18 cellular contexts compared by ENCODE assay signal in the genomic region with DNA sequence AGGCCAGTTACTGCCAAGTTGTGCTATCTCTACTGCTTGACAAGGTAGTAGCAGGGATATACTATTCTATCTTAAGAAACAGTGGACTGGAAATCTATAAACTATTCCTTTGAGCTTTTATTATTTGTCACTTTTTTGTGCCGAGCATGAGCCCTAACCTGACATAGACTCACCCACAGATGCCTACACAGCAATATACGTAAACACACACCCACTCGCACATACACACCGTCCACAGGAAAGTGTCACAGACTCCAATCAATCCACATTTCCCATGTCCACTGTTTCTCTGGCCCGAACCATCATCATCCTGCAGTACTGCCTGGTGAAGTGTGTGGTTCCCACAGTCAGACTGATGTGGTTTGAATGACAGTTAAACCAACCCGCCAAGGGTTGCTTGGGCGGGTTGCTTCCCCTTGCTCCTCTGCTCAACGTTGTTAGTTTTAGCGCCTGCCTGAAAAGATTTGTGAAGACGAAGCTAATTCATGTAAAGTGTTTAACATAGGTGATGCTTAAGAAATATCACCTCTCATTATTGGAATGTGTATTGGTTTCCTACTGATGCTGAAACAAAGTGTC. TPM values are rescaled to one million over a fixed set of nuclear protein-coding genes. Genes with fewer than 3 reads are reported as not detected.
DNase-seq lines count a peak whose midpoint lies in the region; ATAC-seq, FAIRE-seq and TF ChIP-seq lines count a peak whose summit lies in the region.
"Had no signal": no experiment of that assay in that cellular context is flagged by ENCODE, and none has a peak within 500 bp of the region (broad histone marks: within the 10 kb centered on the region; RNA-seq: fewer than 3 reads in every experiment).

No MANE protein-coding gene starts in this region.

- no peaks in the 10 kb centered on the region for H3K79me1 ChIP-seq in IMR-90 (ENCODE audit: low read depth in 1 of 2, low read length in 2 of 2)

- no peak overlapping the region for H4K8ac ChIP-seq in IMR-90 (ENCODE audit: low read depth in 2 of 2, low read length in 2 of 2)

- no peak overlapping the region; the same call in 1 of the 2 replicates for H2BK20ac ChIP-seq in IMR-90 (ENCODE audit: low read depth, low read length)

- H3K4me3 Mint-ChIP-seq in nephron = no peak overlapping the region
- H3K4me3 Mint-ChIP-seq: CD14-positive monocyte; CD4-positive, alpha-beta memory T cell had no signal

- peaks cover 2% of the 10 kb centered on the region for H3K9me3 Mint-ChIP-seq in nephron

- no TSS peak for BruUV-seq in IMR-90 (replicated peaks; lab: Mats Ljungman, UMichigan)

- no peaks in the 10 kb centered on the region for H3K79me2 ChIP-seq in DND-41 (ENCODE audit: insufficient read depth, low read length)

- WGBS in IMR-90 (ENCODE audit: extremely low coverage in 2 of 2, insufficient read length in 1 of 2), 2 experiments = 100% methylated on average over 1 of the region's 10 CpGs; no CpG with 5 or more reads in 1 of the 2 experiments
- WGBS in tibial nerve, 2 donors = 89 to 97% methylated on average over 10 of the region's 10 CpGs

- H3K36me3 ChIP-seq in DND-41 (ENCODE audit: insufficient read depth, low read length) = no peaks in the 10 kb centered on the region
- no peaks in the 10 kb centered on the region for H3K36me3 ChIP-seq in IMR-90 (ENCODE audit: control insufficient read depth, insufficient read depth, low read length)
- H3K36me3 ChIP-seq in bronchial epithelial cell (ENCODE audit: control insufficient read depth, insufficient read depth, low read length) = no peaks in the 10 kb centered on the region
- H3K36me3 ChIP-seq in tibial artery = no peaks in the 10 kb centered on the region
- H3K36me3 ChIP-seq in tibial nerve = no peaks in the 10 kb centered on the region
- H3K36me3 ChIP-seq: BLaER1, HAP-1 had no signal

- H3K27me3 ChIP-seq in DND-41 (ENCODE audit: insufficient read depth, low read length, poor library complexity) = no peaks in the 10 kb centered on the region
- no peaks in the 10 kb centered on the region for H3K27me3 ChIP-seq in IMR-90 (ENCODE audit: control insufficient read depth, insufficient read depth, low read length)
- peaks cover 1% of the 10 kb centered on the region for H3K27me3 ChIP-seq in bronchial epithelial cell (ENCODE audit: control insufficient read depth, insufficient read depth, low read length)
- no peaks in the 10 kb centered on the region for H3K27me3 ChIP-seq in tibial artery
- H3K27me3 ChIP-seq in tibial nerve = no peaks in the 10 kb centered on the region
- H3K27me3 ChIP-seq: BLaER1 had no signal

- no peak overlapping the region for H3K27ac ChIP-seq in DND-41 (ENCODE audit: low read length)
- no peak overlapping the region for H3K27ac ChIP-seq in IMR-90 (ENCODE audit: insufficient read depth, low read length)
- peak overlapping the region in 1 of 2 donors; percentile 65 for H3K27ac ChIP-seq in tibial artery
- peak overlapping the region in 1 of 4 donors; percentile 83 for H3K27ac ChIP-seq in tibial nerve
- H3K27ac ChIP-seq: BLaER1, GM23248 had no signal

- H3K14ac ChIP-seq in IMR-90 (replicated peaks; ENCODE audit: low read depth, low read length) = no peak overlapping the region

- H3K9me3 ChIP-seq in DND-41 (ENCODE audit: insufficient read depth, low read length, severe bottlenecking) (no peaks in the 10 kb centered on the region), IMR-90 (ENCODE audit: control insufficient read depth, insufficient read depth, low read length) (peaks cover 7% of the 10 kb centered on the region), tibial artery (no peaks in the 10 kb centered on the region), tibial nerve (no peaks in the 10 kb centered on the region)
- H3K9me3 ChIP-seq: BLaER1, HAP-1 had no signal

- intact Hi-C loops in IMR-90 (cut with micrococcal nuclease) = no loop called here
- intact Hi-C loops in tibial artery (cut with DNase I; ENCODE audit: low total_unique reads) = no loop called here

- H3K56ac ChIP-seq in IMR-90 (ENCODE audit: extremely low read depth, insufficient read depth, low read length) = no peak overlapping the region

- DNase-seq in DND-41 = peak; percentile 25
- DNase-seq in IMR-90 = no peak
- DNase-seq in bronchial epithelial cell (ENCODE audit: low read depth) = no peak
- no peak for DNase-seq in tibial artery
- DNase-seq in tibial nerve (ENCODE audit: low spot score in 2 of 2) = no peak
- no peak for DNase-seq in GM19239 (ENCODE audit: insufficient read length, low spot score)
- DNase-seq in GM03348 (ENCODE audit: low spot score) = no peak
- DNase-seq: 8988T; CD4-positive, alpha-beta memory T cell; DMS79 treated with DMSO at 0.1 percent for 48 hours; EL; GM23248 had no signal

- H4K5ac ChIP-seq in IMR-90 (ENCODE audit: low read depth, low read length) = peak overlapping the region; percentile 45; the same call in 1 of the 2 replicates

- no peaks in the 10 kb centered on the region for H3K27me3 Mint-ChIP-seq in nephron (ENCODE audit: low read depth)

- H3K18ac ChIP-seq in IMR-90 (ENCODE audit: low read depth, low read length) = peak overlapping the region; percentile 75; the same call in 1 of the 2 replicates

- no peak for TF ChIP-seq EP300 in tibial nerve (IDR thresholded peaks at IDR 0.05)

- H2AK5ac ChIP-seq in IMR-90 (ENCODE audit: low read depth, low read length) = peak overlapping the region; percentile 74

- H3K9ac ChIP-seq in DND-41 (ENCODE audit: low read depth, low read length) (no peak overlapping the region), IMR-90 (ENCODE audit: low read depth, low read length) (no peak overlapping the region)
- H3K9ac ChIP-seq: BLaER1, GM23248 had no signal

- H2BK15ac ChIP-seq in IMR-90 (ENCODE audit: low read depth, low read length) = no peak overlapping the region; the same call in 2 of the 3 replicates

- H3K4me2 ChIP-seq in DND-41 (ENCODE audit: insufficient read depth, low read length) (no peak overlapping the region), IMR-90 (ENCODE audit: low read depth, low read length) (no peak overlapping the region)
- H3K4me2 ChIP-seq: BLaER1 had no signal

- no peak overlapping the region for H2AFZ ChIP-seq in DND-41 (ENCODE audit: low read depth, low read length)
- H2AFZ ChIP-seq in IMR-90 (replicated peaks; ENCODE audit: low read length, poor library complexity) = no peak overlapping the region
- H2AFZ ChIP-seq: GM23248 had no signal

- POLR2A ChIA-PET in IMR-90 (lab: Charles Lee; ENCODE audit: unreplicated experiment) = no interaction called here

- no peaks in the 10 kb centered on the region for H3K9me1 ChIP-seq in IMR-90 (ENCODE audit: insufficient read depth, low read length)

- peak overlapping the region; percentile 9; the same call in 1 of the 2 replicates for H3K4ac ChIP-seq in IMR-90 (ENCODE audit: low read depth, low read length)

- H4K91ac ChIP-seq in IMR-90 (ENCODE audit: insufficient read depth, low read depth, low read length) = no peak overlapping the region

- peaks cover 8% of the 10 kb centered on the region; the same call in 1 of the 2 replicates for H3K4me1 ChIP-seq in DND-41 (ENCODE audit: insufficient read depth, low read length)
- H3K4me1 ChIP-seq in IMR-90 (ENCODE audit: control insufficient read depth, insufficient read depth, low read length) = peaks cover 19% of the 10 kb centered on the region
- peaks cover 0 to 59% (median 26%) of the 10 kb centered on the region in 4 donors for H3K4me1 ChIP-seq in tibial artery
- peaks cover 0 to 48% (median 10%) of the 10 kb centered on the region in 4 donors for H3K4me1 ChIP-seq in tibial nerve
- H3K4me1 ChIP-seq: BLaER1 had no signal

- ATAC-seq in DND-41 (ENCODE audit: insufficient read depth, low read depth) (peak; percentile 75), IMR-90 (ENCODE audit: low read depth) (no peak)
- ATAC-seq: HepG2 had no signal

- H3K4me3 ChIP-seq in DND-41 (ENCODE audit: low read depth in 1 of 2, low read length in 2 of 2) (no peak overlapping the region), IMR-90 (ENCODE audit: insufficient read depth, low read depth, low read length) (no peak overlapping the region), bronchial epithelial cell (ENCODE audit: low read depth, low read length) (no peak overlapping the region), tibial artery (no peak overlapping the region), tibial nerve (no peak overlapping the region)
- H3K4me3 ChIP-seq: BLaER1, GM23248, HAP-1 had no signal

- H2BK5ac ChIP-seq in IMR-90 (ENCODE audit: low read depth, low read length, poor library complexity, severe bottlenecking) = no peak overlapping the region

- no peak overlapping the region for H2AK9ac ChIP-seq in IMR-90 (replicated peaks; ENCODE audit: low read depth, low read length, poor library complexity)

- peak overlapping the region in 2 of 3 experiments; percentile 77 to 98 for H3K27ac Mint-ChIP-seq in nephron
- H3K27ac Mint-ChIP-seq: CD14-positive monocyte; CD4-positive, alpha-beta memory T cell had no signal

- in situ Hi-C loops in IMR-90 (cut with MboI; ENCODE audit: low sequenced_read_pairs) = no loop called here

- CTCF ChIA-PET in IMR-90 (lab: Yijun Ruan, JAX) = no interaction called here

- TF ChIP-seq POLR2A in IMR-90 (IDR thresholded peaks at IDR 0.05; ENCODE audit: low read depth, low read length) (no peak), tibial nerve (IDR thresholded peaks at IDR 0.05) (no peak)

- no peak for TF ChIP-seq RAD21 in IMR-90 (IDR thresholded peaks at IDR 0.05; ENCODE audit: low read length)

- peaks cover 83% of the 10 kb centered on the region for H3K4me1 Mint-ChIP-seq in nephron
- H3K4me1 Mint-ChIP-seq: CD14-positive monocyte; CD4-positive, alpha-beta memory T cell had no signal

- H4K20me1 ChIP-seq in DND-41 (ENCODE audit: insufficient read depth, low read length) (no peaks in the 10 kb centered on the region), IMR-90 (ENCODE audit: insufficient read depth, low read length) (no peaks in the 10 kb centered on the region)
- H4K20me1 ChIP-seq: BLaER1 had no signal

- H3K36me3 Mint-ChIP-seq in nephron (ENCODE audit: low read depth) = no peaks in the 10 kb centered on the region
- H3K36me3 Mint-ChIP-seq: CD14-positive monocyte; CD4-positive, alpha-beta memory T cell had no signal

- no peak for TF ChIP-seq CTCF in DND-41 (IDR thresholded peaks at IDR 0.05; ENCODE audit: borderline replicate concordance, extremely low read depth, low read length, poor library complexity, severe bottlenecking)
- TF ChIP-seq CTCF in IMR-90 (conservative IDR thresholded peaks at IDR 0.05; ENCODE audit: low read depth, low read length) = no peak
- no peak for TF ChIP-seq CTCF in bronchial epithelial cell (IDR thresholded peaks at IDR 0.05; ENCODE audit: insufficient read depth, low read length, severe bottlenecking)
- no peak for TF ChIP-seq CTCF in nephron (IDR thresholded peaks at IDR 0.05; ENCODE audit: unreplicated experiment in 3 of 3)
- no peak for TF ChIP-seq CTCF in tibial artery (IDR thresholded peaks at IDR 0.05)
- no peak for TF ChIP-seq CTCF in tibial nerve (IDR thresholded peaks at IDR 0.05)

- no peak overlapping the region for H3K23ac ChIP-seq in IMR-90 (ENCODE audit: low read depth, low read length)

- H2BK120ac ChIP-seq in IMR-90 (ENCODE audit: low read depth, low read length) = peak overlapping the region; percentile 0; the same call in 1 of the 2 replicates

- FAIRE-seq in bronchial epithelial cell (lab: Jason Lieb, UNC) (peak; percentile 80), GM19239 (lab: Jason Lieb, UNC) (no peak)
- FAIRE-seq: GM12891, HepG2 had no signal

- dilution Hi-C loops in IMR-90 (cut with HindIII; ENCODE audit: low sequenced_read_pairs, unreplicated experiment) = no loop called here

RNA-seq across cellular contexts. Expression of gene ADAMTS1, which starts 47.2 kb away (rescaled TPM):
- total RNA-seq in IMR-90 (2012; rRNA removed) (106 and 116 TPM in 2 replicates), bronchial epithelial cell (100 and 124 TPM in 2 replicates), tibial nerve (100 to 1,000 TPM; 232 to 412 (median 327) TPM)
- polyA plus RNA-seq in IMR-90 (2012; rRNA removed) = 317 and 336 TPM in 2 replicates
- 78.5 and 82.1 TPM in 2 replicates for polyA plus RNA-seq in IMR-90 (2012; cell fraction: cytosol; rRNA removed)
- polyA plus RNA-seq in IMR-90 (2012; cell fraction: nucleus; rRNA removed; ENCODE audit: low replicate concordance) = 226 and 359 TPM in 2 replicates
- total RNA-seq: CD4-positive, alpha-beta memory T cell had no signal
- polyA plus RNA-seq: CD14-positive monocyte had no signal
